In the genomic region with DNA sequence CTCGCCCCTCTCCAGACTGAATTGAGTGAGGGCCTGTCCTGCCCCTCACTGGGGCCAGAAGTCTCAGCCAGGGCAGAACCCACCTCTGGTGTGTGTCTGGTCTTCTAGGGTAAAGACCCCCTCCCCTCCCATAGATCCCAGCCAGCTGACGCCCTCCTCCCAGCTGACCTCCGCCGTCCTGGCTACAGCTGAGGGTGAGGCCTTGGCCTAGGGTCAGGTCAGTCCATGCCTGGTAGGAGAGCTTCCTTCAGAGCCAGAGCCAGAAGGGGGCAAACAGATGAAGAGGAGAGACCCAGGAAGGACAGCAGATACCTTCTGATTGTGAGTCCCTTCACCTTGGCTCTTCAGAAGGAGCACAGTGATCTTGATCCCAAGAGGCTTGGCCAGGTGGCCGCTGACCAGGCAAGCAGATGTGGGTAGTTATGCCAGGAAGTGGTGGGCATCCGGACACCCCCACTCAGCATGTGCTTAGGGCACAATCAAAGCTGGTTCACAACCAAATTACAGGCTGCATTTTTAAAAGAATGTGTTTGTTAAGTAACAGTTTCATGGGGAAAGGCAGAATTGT, we compare ENCODE assay signal across 8 cellular contexts. TPM values are rescaled to one million over a fixed set of nuclear protein-coding genes. Genes with fewer than 3 reads are reported as not detected.
DNase-seq lines count a peak whose midpoint lies in the region; ATAC-seq and TF ChIP-seq lines count a peak whose summit lies in the region.

No MANE protein-coding gene starts in this region.

- H3K36me3 ChIP-seq in ACC112 (ENCODE audit: insufficient read depth, low read length) (peaks cover 9% of the 10 kb centered on the region; the same call in 1 of the 2 replicates), muscle layer of duodenum (ENCODE audit: control insufficient read depth in 1 of 2, insufficient read depth in 2 of 2, low read length in 2 of 2) (peaks cover 16 to 32% of the 10 kb centered on the region in 2 donors)

- H3K4me1 ChIP-seq in ACC112 (ENCODE audit: control insufficient read depth, insufficient read depth, low read length, unreplicated experiment) (peaks cover 50% of the 10 kb centered on the region), H9 (ENCODE audit: insufficient read depth, low read length) (no peaks in the 10 kb centered on the region; the same call in 1 of the 2 replicates), muscle layer of duodenum (ENCODE audit: control insufficient read depth in 1 of 2, insufficient read depth in 2 of 2, low read length in 2 of 2) (peaks cover 29 to 41% of the 10 kb centered on the region in 2 donors)

- no peak for TF ChIP-seq CTCF in H9 (conservative IDR thresholded peaks at IDR 0.05)

- H3K79me2 ChIP-seq in ACC112 (ENCODE audit: control insufficient read depth, insufficient read depth, low read length, unreplicated experiment) (peaks cover 24% of the 10 kb centered on the region), H9 (ENCODE audit: insufficient read depth, low read length) (peaks cover 1% of the 10 kb centered on the region; the same call in 1 of the 2 replicates)

- H3K4me2 ChIP-seq in H9 (ENCODE audit: insufficient read depth, insufficient read length, low read length), result no peak overlapping the region

- no peak for ATAC-seq in HG02610 (IDR thresholded peaks at IDR 0.05; ENCODE audit: unreplicated experiment)

- H3K9me3 ChIP-seq in H9 (ENCODE audit: control insufficient read depth, low read depth, low read length) (no peaks in the 10 kb centered on the region), muscle layer of duodenum (ENCODE audit: control insufficient read depth in 1 of 2, low read length in 2 of 2) (no peaks in the 10 kb centered on the region)

- no peak overlapping the region for H3T11ph ChIP-seq in H9 (ENCODE audit: low read length)

- H3K79me1 ChIP-seq in H9 (ENCODE audit: insufficient read depth, low read depth, low read length, poor library complexity, severe bottlenecking), result no peaks in the 10 kb centered on the region

- no CpG with 5 or more reads among the region's 6 CpGs for WGBS in H9 (ENCODE audit: extremely low coverage, insufficient read length, low lambda C conversion rate)

- no peak overlapping the region for H4K8ac ChIP-seq in H9 (replicated peaks; ENCODE audit: insufficient read length, low read depth, low read length)

- no peak overlapping the region for H2BK15ac ChIP-seq in H9 (ENCODE audit: low read depth, low read length)

- H3K9ac ChIP-seq in H9 (ENCODE audit: extremely low read depth, insufficient read length, low read length), result no peak overlapping the region

- H3K23ac ChIP-seq in H9 (ENCODE audit: insufficient read length, low read depth, low read length), result no peak overlapping the region

- H2BK20ac ChIP-seq in H9 (ENCODE audit: low read depth, low read length, poor library complexity, severe bottlenecking), result no peak overlapping the region

- H4K5ac ChIP-seq in H9 (ENCODE audit: insufficient read length, low read depth, low read length), result no peak overlapping the region

- no peak overlapping the region for H3K4me3 ChIP-seq in ACC112 (ENCODE audit: low read depth, low read length)
- H3K4me3 ChIP-seq in muscle layer of duodenum (ENCODE audit: low read depth in 1 of 2, low read length in 2 of 2), result no peak overlapping the region

- H2AFZ ChIP-seq in ACC112 (ENCODE audit: low read length, unreplicated experiment) (no peak overlapping the region), H9 (ENCODE audit: low read length) (no peak overlapping the region)

- peak overlapping the region in 2 of 3 experiments; percentile 90 to 94; a peak in 4 of 7 replicates for H3K27ac Mint-ChIP-seq in H9
- H3K27ac Mint-ChIP-seq in activated naive CD8-positive, alpha-beta T cell treated with anti-CD3 and anti-CD28 coated beads for 36 hours, result peak overlapping the region; percentile 97

- no peak overlapping the region for H2BK12ac ChIP-seq in H9 (ENCODE audit: insufficient read length, low read depth, low read length)

- no peak for DNase-seq in H9
- no peak for DNase-seq in activated naive CD8-positive, alpha-beta T cell treated with anti-CD3 and anti-CD28 coated beads for 36 hours
- no peak for DNase-seq in midbrain (lab: John Stamatoyannopoulos, UW)
- no peak for DNase-seq in NCI-H2196 (lab: John Stamatoyannopoulos, UW; ENCODE audit: unreplicated experiment)
- DNase-seq in AG08396 (ENCODE audit: low spot score), result no peak

- H4K20me1 ChIP-seq in H9 (ENCODE audit: control insufficient read depth, insufficient read depth, insufficient read length), result no peaks in the 10 kb centered on the region

- no peak overlapping the region for H2AK5ac ChIP-seq in H9 (ENCODE audit: insufficient read length, low read length)

- peak overlapping the region; percentile 88 for H3K27ac ChIP-seq in ACC112 (ENCODE audit: low read depth, low read length)
- no peak overlapping the region for H3K27ac ChIP-seq in H9 (ENCODE audit: insufficient read length, low read depth, low read length)
- H3K27ac ChIP-seq in muscle layer of duodenum (ENCODE audit: low read length), result peak overlapping the region; percentile 61

- H3K23me2 ChIP-seq in H9 (ENCODE audit: insufficient read length, low read depth, low read length, poor library complexity, severe bottlenecking), result no peaks in the 10 kb centered on the region

- H3K56ac ChIP-seq in H9 (ENCODE audit: insufficient read length, low read depth, low read length), result no peak overlapping the region

- no peak overlapping the region for H3K18ac ChIP-seq in H9 (ENCODE audit: insufficient read length, low read depth, low read length)

- H3K27me3 Mint-ChIP-seq in H9 (ENCODE audit: low read depth), result peaks cover 1% of the 10 kb centered on the region; the same call in 1 of the 2 replicates
- H3K27me3 Mint-ChIP-seq in activated naive CD8-positive, alpha-beta T cell treated with anti-CD3 and anti-CD28 coated beads for 36 hours, result no peaks in the 10 kb centered on the region

- H3K27me3 ChIP-seq in ACC112 (ENCODE audit: insufficient read depth, low read length) (no peaks in the 10 kb centered on the region), H9 (ENCODE audit: insufficient read depth, low read length) (no peaks in the 10 kb centered on the region), muscle layer of duodenum (ENCODE audit: low read depth, low read length) (no peaks in the 10 kb centered on the region)

- H2BK5ac ChIP-seq in H9 (ENCODE audit: insufficient read length, low read length), result no peak overlapping the region

- no peak overlapping the region for H2BK120ac ChIP-seq in H9 (ENCODE audit: low read depth, low read length, poor library complexity, severe bottlenecking)

- H3K4me1 Mint-ChIP-seq in H9, result peaks cover 24 to 25% of the 10 kb centered on the region in 2 experiments
- peaks cover 43% of the 10 kb centered on the region for H3K4me1 Mint-ChIP-seq in activated naive CD8-positive, alpha-beta T cell treated with anti-CD3 and anti-CD28 coated beads for 36 hours

- no peak overlapping the region for H3K4me3 Mint-ChIP-seq in H9
- H3K4me3 Mint-ChIP-seq in activated naive CD8-positive, alpha-beta T cell treated with anti-CD3 and anti-CD28 coated beads for 36 hours, result peak overlapping the region; percentile 69

- H3K4ac ChIP-seq in H9 (ENCODE audit: low read depth, low read length), result no peak overlapping the region

- no peak overlapping the region for H4K91ac ChIP-seq in H9 (ENCODE audit: insufficient read length, low read depth, low read length)

- H3K36me3 Mint-ChIP-seq in H9 (ENCODE audit: insufficient read depth in 1 of 3, low read depth in 3 of 3), result peaks cover 11 to 73% (median 43%) of the 10 kb centered on the region in 3 experiments
- H3K36me3 Mint-ChIP-seq in activated naive CD8-positive, alpha-beta T cell treated with anti-CD3 and anti-CD28 coated beads for 36 hours, result peaks cover 38% of the 10 kb centered on the region

- H3K14ac ChIP-seq in H9 (ENCODE audit: insufficient read depth, low read length), result no peak overlapping the region

- H3K9me3 Mint-ChIP-seq in H9, result no peaks in the 10 kb centered on the region
- H3K9me3 Mint-ChIP-seq in activated naive CD8-positive, alpha-beta T cell treated with anti-CD3 and anti-CD28 coated beads for 36 hours, result no peaks in the 10 kb centered on the region

RNA-seq across cellular contexts. Expression of gene JADE2, which starts 29.8 kb away (rescaled TPM):
- total RNA-seq in H9 (2021), result 99.7 and 101 TPM in 2 replicates
- total RNA-seq in activated naive CD8-positive, alpha-beta T cell treated with anti-CD3 and anti-CD28 coated beads for 36 hours, result 10 to 100 TPM; 80.2 to 80.3 TPM
